ENCODE assay signal across 1 cellular context in the genomic region with DNA sequence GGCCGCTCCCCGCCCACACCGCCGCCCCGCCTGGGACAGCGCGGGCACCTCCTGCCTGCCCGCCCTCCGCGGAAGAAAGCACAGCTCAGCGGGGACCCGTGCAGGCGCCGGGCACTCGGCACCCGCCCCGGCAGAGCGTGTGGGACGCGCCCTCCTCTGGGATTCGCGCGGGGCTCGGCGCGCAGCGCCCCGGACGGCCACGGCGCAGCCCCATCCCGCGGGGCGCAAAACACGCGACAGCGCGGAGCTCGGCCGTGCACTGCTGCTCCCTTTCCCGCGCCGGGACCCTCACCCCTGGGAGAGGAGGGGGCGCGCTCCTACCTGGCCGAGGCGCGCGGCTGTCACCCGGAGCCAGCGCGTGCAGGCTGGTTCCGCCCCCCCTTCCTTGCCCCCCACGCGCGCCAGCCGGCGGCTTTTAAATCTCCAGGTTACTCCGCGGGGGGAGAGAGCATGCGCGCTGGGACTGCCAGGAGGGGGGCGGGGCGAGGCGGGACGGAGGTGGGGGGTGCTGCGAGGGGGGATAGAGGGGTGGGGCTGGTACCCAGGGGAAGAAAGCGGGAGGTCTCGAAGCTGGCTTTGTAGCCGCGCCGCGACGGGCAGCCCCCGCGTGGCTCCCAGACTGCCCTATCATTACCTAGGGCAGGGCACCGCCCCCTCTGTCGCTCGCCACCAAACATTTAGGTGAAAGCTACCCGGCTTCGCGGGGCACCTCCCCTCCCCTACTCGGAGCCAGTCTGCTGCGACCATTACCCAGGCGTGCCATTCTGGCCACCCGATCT.
TF ChIP-seq lines count a peak whose summit lies in the region.

A gene with protein sequence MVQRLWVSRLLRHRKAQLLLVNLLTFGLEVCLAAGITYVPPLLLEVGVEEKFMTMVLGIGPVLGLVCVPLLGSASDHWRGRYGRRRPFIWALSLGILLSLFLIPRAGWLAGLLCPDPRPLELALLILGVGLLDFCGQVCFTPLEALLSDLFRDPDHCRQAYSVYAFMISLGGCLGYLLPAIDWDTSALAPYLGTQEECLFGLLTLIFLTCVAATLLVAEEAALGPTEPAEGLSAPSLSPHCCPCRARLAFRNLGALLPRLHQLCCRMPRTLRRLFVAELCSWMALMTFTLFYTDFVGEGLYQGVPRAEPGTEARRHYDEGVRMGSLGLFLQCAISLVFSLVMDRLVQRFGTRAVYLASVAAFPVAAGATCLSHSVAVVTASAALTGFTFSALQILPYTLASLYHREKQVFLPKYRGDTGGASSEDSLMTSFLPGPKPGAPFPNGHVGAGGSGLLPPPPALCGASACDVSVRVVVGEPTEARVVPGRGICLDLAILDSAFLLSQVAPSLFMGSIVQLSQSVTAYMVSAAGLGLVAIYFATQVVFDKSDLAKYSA (minus strand): TSS at position 437 of the 779 bp plus-strand sequence. CDS start 15,853 bp downstream, outside the sequence.

TF ChIP-seq in H1, 55 proteins besides CTCF, POLR2A, EP300 and RAD21:
- TF ChIP-seq KDM4A (IDR thresholded peaks at IDR 0.05; ENCODE audit: low read depth, low read length, severe bottlenecking) (peak; percentile 95), BACH1 (IDR thresholded peaks at IDR 0.05; ENCODE audit: low read length) (0 out of 2 replicates have a peak, but pooled peaks have one; percentile 4), EZH2 (IDR thresholded peaks at IDR 0.05; ENCODE audit: low read depth, low read length, severe bottlenecking) (no peak), BRCA1 (IDR thresholded peaks at IDR 0.05; ENCODE audit: low read depth, low read length) (no peak), HDAC2 (IDR thresholded peaks at IDR 0.05; ENCODE audit: borderline replicate concordance in 1 of 2, low read depth in 2 of 2, low read length in 2 of 2) (0 out of 4 replicates have a peak, but pooled peaks of 1 of the 2 experiments have one; percentile 45), PHF8 (conservative IDR thresholded peaks at IDR 0.05; ENCODE audit: low read depth, low read length) (peak; percentile 39; the same call in 1 of the 2 replicates)
